10 cellular contexts compared by ENCODE assay signal in the genomic region with DNA sequence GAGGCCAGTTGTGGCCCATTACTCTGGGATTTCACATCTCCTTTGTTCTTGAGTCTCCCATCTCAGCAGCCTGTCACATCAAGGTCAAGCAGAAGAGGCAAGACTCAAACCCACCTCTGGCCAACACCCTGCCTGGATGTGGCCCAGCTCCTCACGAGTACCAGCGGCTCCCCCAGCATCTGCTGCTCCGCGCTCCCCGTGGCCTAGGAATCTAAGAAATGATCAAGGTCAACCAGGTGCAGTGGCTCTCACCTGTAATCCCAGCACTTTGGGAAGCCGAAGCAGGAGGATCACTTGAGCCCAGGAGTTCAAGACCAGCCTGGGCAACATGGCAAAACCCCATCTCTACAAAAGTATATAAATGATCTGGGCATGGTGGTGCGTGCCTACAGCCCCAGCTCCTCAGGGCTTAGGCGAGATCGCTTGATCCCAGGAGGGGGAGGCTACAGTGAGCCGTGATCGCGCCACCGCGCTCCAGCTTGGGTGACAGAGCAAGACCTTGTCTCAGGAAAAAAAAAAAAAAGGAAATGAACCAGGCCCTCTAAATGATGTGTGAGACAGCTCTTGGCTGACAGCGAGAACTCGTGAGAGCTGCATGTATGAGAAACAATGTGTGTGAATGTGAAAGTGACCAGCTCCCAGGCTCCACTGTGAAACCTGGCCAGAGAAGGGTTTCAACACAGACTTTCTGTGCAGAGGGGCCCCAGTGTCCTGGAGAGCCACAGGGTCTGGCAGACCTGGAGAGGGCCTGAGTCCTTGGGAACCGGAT.
A peak's percentile ranks its signal among the peaks of the same experiment; 100 is the strongest.
DNase-seq lines count a peak whose midpoint lies in the region; ATAC-seq and TF ChIP-seq lines count a peak whose summit lies in the region.
"Had no signal": no experiment of that assay in that cellular context is flagged by ENCODE, and none has a peak within 500 bp of the region (broad histone marks: within the 10 kb centered on the region; RNA-seq: fewer than 3 reads in every experiment).

No MANE protein-coding gene starts in this region.

- H3K4me1 Mint-ChIP-seq in H9: peaks cover 10 to 22% of the 10 kb centered on the region in 2 experiments

- ATAC-seq in GM19035 (IDR thresholded peaks at IDR 0.05; ENCODE audit: unreplicated experiment) (peak; percentile 62), HG03565 (IDR thresholded peaks at IDR 0.05; ENCODE audit: unreplicated experiment) (peak; percentile 60), HG03045 (IDR thresholded peaks at IDR 0.05; ENCODE audit: unreplicated experiment) (no peak)

- TF ChIP-seq CTCF in left ventricle myocardium inferior (IDR thresholded peaks at IDR 0.05; ENCODE audit: borderline replicate concordance) (no peak), testis (IDR thresholded peaks at IDR 0.05) (no peak), H9 (conservative IDR thresholded peaks at IDR 0.05) (no peak)

- H2BK5ac ChIP-seq in H9 (ENCODE audit: insufficient read length, low read length): no peak overlapping the region

- no peak overlapping the region for H3K23ac ChIP-seq in H9 (ENCODE audit: insufficient read length, low read depth, low read length)

- no peak overlapping the region for H2BK12ac ChIP-seq in H9 (ENCODE audit: insufficient read length, low read depth, low read length)

- peak overlapping the region in 1 of 3 experiments; percentile 78; a peak in 1 of 7 replicates for H3K27ac Mint-ChIP-seq in H9
- H3K27ac Mint-ChIP-seq: activated CD4-positive, alpha-beta T cell treated with anti-CD3 and anti-CD28 coated beads, Interleukin-2, amount 10 ng/mL, durations not matched to agents 7 days and 5 days had no signal

- no peaks in the 10 kb centered on the region for H4K20me1 ChIP-seq in H9 (ENCODE audit: control insufficient read depth, insufficient read depth, insufficient read length)

- H3K4me1 ChIP-seq in left ventricle myocardium inferior: peaks cover 88% of the 10 kb centered on the region
- H3K4me1 ChIP-seq in testis: peaks cover 27% of the 10 kb centered on the region
- H3K4me1 ChIP-seq in H9 (ENCODE audit: insufficient read depth, low read length): no peaks in the 10 kb centered on the region; the same call in 1 of the 2 replicates

- no peak overlapping the region for H4K91ac ChIP-seq in H9 (ENCODE audit: insufficient read length, low read depth, low read length)

- no peak overlapping the region for H3K18ac ChIP-seq in H9 (ENCODE audit: insufficient read length, low read depth, low read length)

- H3K4me3 ChIP-seq in left ventricle myocardium inferior (peak overlapping the region; percentile 23), testis (no peak overlapping the region)

- no peak for TF ChIP-seq POLR2A in testis (IDR thresholded peaks at IDR 0.05)

- no peak overlapping the region for H3K56ac ChIP-seq in H9 (ENCODE audit: insufficient read length, low read depth, low read length)

- WGBS in testis, 2 donors: 87 to 91% methylated on average over 17 of the region's 17 CpGs
- WGBS in H9 (ENCODE audit: extremely low coverage, insufficient read length, low lambda C conversion rate): no CpG with 5 or more reads among the region's 17 CpGs

- intact Hi-C loops in left ventricle myocardium inferior (cut with micrococcal nuclease) (no loop called here), testis (cut with DNase I; ENCODE audit: low total_unique reads) (no loop called here)

- no peak overlapping the region for H2AK5ac ChIP-seq in H9 (ENCODE audit: insufficient read length, low read length)

- H3K9me3 Mint-ChIP-seq in H9: no peaks in the 10 kb centered on the region
- H3K9me3 Mint-ChIP-seq: activated CD4-positive, alpha-beta T cell treated with anti-CD3 and anti-CD28 coated beads, Interleukin-2, amount 10 ng/mL, durations not matched to agents 7 days and 5 days; neural crest cell had no signal

- H2AFZ ChIP-seq in H9 (ENCODE audit: low read length): no peak overlapping the region

- no peaks in the 10 kb centered on the region for H3K9me3 ChIP-seq in left ventricle myocardium inferior (replicated peaks)
- H3K9me3 ChIP-seq in testis: no peaks in the 10 kb centered on the region
- H3K9me3 ChIP-seq in H9 (ENCODE audit: control insufficient read depth, low read depth, low read length): no peaks in the 10 kb centered on the region

- H3K27me3 ChIP-seq in left ventricle myocardium inferior (ENCODE audit: low read depth) (no peaks in the 10 kb centered on the region), testis (no peaks in the 10 kb centered on the region), H9 (ENCODE audit: insufficient read depth, low read length) (no peaks in the 10 kb centered on the region)

- H4K5ac ChIP-seq in H9 (ENCODE audit: insufficient read length, low read depth, low read length): no peak overlapping the region

- H3K27me3 Mint-ChIP-seq in H9 (ENCODE audit: low read depth): peaks cover 2% of the 10 kb centered on the region; the same call in 1 of the 2 replicates
- H3K27me3 Mint-ChIP-seq: activated CD4-positive, alpha-beta T cell treated with anti-CD3 and anti-CD28 coated beads, Interleukin-2, amount 10 ng/mL, durations not matched to agents 7 days and 5 days had no signal

- H4K8ac ChIP-seq in H9 (replicated peaks; ENCODE audit: insufficient read length, low read depth, low read length): no peak overlapping the region

- H3K36me3 ChIP-seq in left ventricle myocardium inferior (no peaks in the 10 kb centered on the region), testis (ENCODE audit: low read depth, missing control alignments) (no peaks in the 10 kb centered on the region)

- no peak overlapping the region for H3T11ph ChIP-seq in H9 (ENCODE audit: low read length)

- no peak overlapping the region for H2BK15ac ChIP-seq in H9 (ENCODE audit: low read depth, low read length)

- no peak overlapping the region for H3K9ac ChIP-seq in H9 (ENCODE audit: extremely low read depth, insufficient read length, low read length)

- no peaks in the 10 kb centered on the region for H3K79me2 ChIP-seq in H9 (ENCODE audit: insufficient read depth, low read length)

- no peak overlapping the region for H2BK20ac ChIP-seq in H9 (ENCODE audit: low read depth, low read length, poor library complexity, severe bottlenecking)

- H3K27ac ChIP-seq in left ventricle myocardium inferior (replicated peaks) (peak overlapping the region; percentile 95), testis (no peak overlapping the region), H9 (ENCODE audit: insufficient read length, low read depth, low read length) (no peak overlapping the region)

- no peak overlapping the region; the same call in 1 of the 2 replicates for H3K14ac ChIP-seq in H9 (ENCODE audit: insufficient read depth, low read length)

- H2BK120ac ChIP-seq in H9 (ENCODE audit: low read depth, low read length, poor library complexity, severe bottlenecking): no peak overlapping the region

- no peak overlapping the region for H3K4me3 Mint-ChIP-seq in H9
- H3K4me3 Mint-ChIP-seq: activated CD4-positive, alpha-beta T cell treated with anti-CD3 and anti-CD28 coated beads, Interleukin-2, amount 10 ng/mL, durations not matched to agents 7 days and 5 days; neural crest cell had no signal

- H3K23me2 ChIP-seq in H9 (ENCODE audit: insufficient read length, low read depth, low read length, poor library complexity, severe bottlenecking): no peaks in the 10 kb centered on the region

- peaks cover 0 to 9% (median 0%) of the 10 kb centered on the region in 3 experiments; a peak in 3 of 7 replicates for H3K36me3 Mint-ChIP-seq in H9 (ENCODE audit: insufficient read depth in 1 of 3, low read depth in 3 of 3)

- H3K79me1 ChIP-seq in H9 (ENCODE audit: insufficient read depth, low read depth, low read length, poor library complexity, severe bottlenecking): no peaks in the 10 kb centered on the region

- no peak overlapping the region for H3K4me2 ChIP-seq in H9 (ENCODE audit: insufficient read depth, insufficient read length, low read length)

- H3K4ac ChIP-seq in H9 (ENCODE audit: low read depth, low read length): no peak overlapping the region

- DNase-seq in left ventricle myocardium inferior: peak; percentile 58
- DNase-seq in testis: peak; percentile 57
- no peak for DNase-seq in occipital lobe (lab: John Stamatoyannopoulos, UW)
- DNase-seq in COLO668 (lab: John Stamatoyannopoulos, UW; ENCODE audit: unreplicated experiment): no peak
- no peak for DNase-seq in H9
- DNase-seq: activated CD4-positive, alpha-beta T cell treated with anti-CD3 and anti-CD28 coated beads, Interleukin-2, amount 10 ng/mL, durations not matched to agents 7 days and 5 days had no signal

Comparison
In these comparisons a context has a peak if more than half of its experiments do, and no peak if none do; other contexts are left out.
1. DNase-seq: peak in left ventricle myocardium inferior (single experiment) and testis (single experiment); none in occipital lobe (single experiment), COLO668 (single experiment) and H9 (single experiment).